10 cellular contexts compared by ENCODE assay signal in genomic region chr13:39273953-39274352, GRCh38.
DNase-seq lines count a peak whose midpoint lies in the region; ATAC-seq, FAIRE-seq and TF ChIP-seq lines count a peak whose summit lies in the region.
"Had no signal": no experiment of that assay in that cellular context is flagged by ENCODE, and none has a peak within 500 bp of the region (broad histone marks: within the 10 kb centered on the region; RNA-seq: fewer than 3 reads in every experiment).

No MANE protein-coding gene starts in this region.

- peak; percentile 69 for TF ChIP-seq RAD21 in Ishikawa (IDR thresholded peaks at IDR 0.05; ENCODE audit: low read depth)
- TF ChIP-seq RAD21 in HepG2 (CRISPR knock-in tag; IDR thresholded peaks at IDR 0.05) = no peak

- no peaks in the 10 kb centered on the region for H4K20me1 ChIP-seq in HepG2 (ENCODE audit: insufficient read depth, low read length)

- H3K9me3 Mint-ChIP-seq in CD8-positive, alpha-beta T cell = no peaks in the 10 kb centered on the region
- H3K9me3 Mint-ChIP-seq: T-cell had no signal

- no TSS peak for BruUV-seq in HepG2 (replicated peaks; lab: Mats Ljungman, UMichigan)

- H3K4me1 ChIP-seq in HepG2 (ENCODE audit: insufficient read depth, low read length) (no peaks in the 10 kb centered on the region), tibial artery (peaks cover 0 to 4% (median 0%) of the 10 kb centered on the region in 4 donors)
- H3K4me1 ChIP-seq in CD8-positive, alpha-beta T cell (ENCODE audit: insufficient read depth, low read length) = no peaks in the 10 kb centered on the region

- no peaks in the 10 kb centered on the region for H3K36me3 Mint-ChIP-seq in CD8-positive, alpha-beta T cell
- H3K36me3 Mint-ChIP-seq: T-cell had no signal

- POLR2A ChIA-PET in HepG2 (lab: Yijun Ruan, JAX) = no interaction called here
- POLR2A ChIA-PET in CD8-positive, alpha-beta T cell (lab: Charles Lee) = no interaction called here

- H3K27me3 Mint-ChIP-seq in CD8-positive, alpha-beta T cell (ENCODE audit: low read depth) = peaks cover 5% of the 10 kb centered on the region

- H3K4me2 ChIP-seq in HepG2 (ENCODE audit: low read depth, low read length) = no peak overlapping the region

- no peak overlapping the region for H2AFZ ChIP-seq in HepG2 (ENCODE audit: low read length)

- CTCF ChIA-PET in HepG2 (lab: Yijun Ruan, JAX; ENCODE audit: low intra/inter-chr PET ratio, low total read pairs) = interaction anchor here (0.7 kb wide), 1 partner anchor 338 kb away, joined by 3 read pairs; no protein-coding TSS in a partner anchor
- CTCF ChIA-PET in CD8-positive, alpha-beta T cell (lab: Charles Lee) = interaction anchor here (0.8 kb wide), 1 partner anchor 338 kb away, joined by 3 read pairs; no protein-coding TSS in a partner anchor

- H3K27me3 ChIP-seq in HepG2 (ENCODE audit: control insufficient read depth in 1 of 2, insufficient read depth in 2 of 2, low read length in 2 of 2) (no peaks in the 10 kb centered on the region), tibial artery (no peaks in the 10 kb centered on the region)
- no peaks in the 10 kb centered on the region for H3K27me3 ChIP-seq in CD8-positive, alpha-beta T cell (ENCODE audit: insufficient read depth, low read length)

- in situ Hi-C loops in astrocyte of the spinal cord (cut with HindIII; ENCODE audit: low sequenced_read_pairs) = no loop called here
- in situ Hi-C loops in HepG2 (cut with HindIII; ENCODE audit: extremely low pct_ligation_motif_present, low pct_unique_long_range_greater_than_20kb) = loop anchor here (25.0 kb wide), 1 partner anchor 338 kb away; the partner anchor contains the start of gene LHFPL6

- TF ChIP-seq POLR2A in HepG2 (IDR thresholded peaks at IDR 0.05; ENCODE audit: insufficient read depth in 1 of 2, low read depth in 2 of 2, low read length in 2 of 2) = no peak

- H3K79me2 ChIP-seq in HepG2 (ENCODE audit: insufficient read depth, low read length) = no peaks in the 10 kb centered on the region

- H3K4me3 ChIP-seq in astrocyte of the spinal cord (ENCODE audit: low read depth, low read length) (no peak overlapping the region), HepG2 (replicated peaks in 1 of 3; ENCODE audit: insufficient read depth in 1 of 3, low read depth in 2 of 3, low read length in 3 of 3) (no peak overlapping the region), tibial artery (no peak overlapping the region)
- H3K4me3 ChIP-seq in CD8-positive, alpha-beta T cell (ENCODE audit: low read depth, low read length) = no peak overlapping the region

- no peak for TF ChIP-seq EP300 in Ishikawa (IDR thresholded peaks at IDR 0.05; ENCODE audit: borderline replicate concordance)
- TF ChIP-seq EP300 in HepG2 (IDR thresholded peaks at IDR 0.05; ENCODE audit: low read depth in 2 of 2, low read length in 2 of 2) = no peak
- no peak for TF ChIP-seq EP300 in HepG2 (CRISPR knock-in tag; IDR thresholded peaks at IDR 0.05; ENCODE audit: borderline replicate concordance)

- intact Hi-C loops in HepG2 (cut with micrococcal nuclease; ENCODE audit: unreplicated experiment) = loop anchor here (2.0 kb wide), 1 partner anchor 343 kb away; no protein-coding TSS in a partner anchor
- intact Hi-C loops in CD8-positive, alpha-beta T cell (cut with DNase I, micrococcal nuclease) = loop anchor here in 1 of 2 experiments (5.0 kb wide), 1 partner anchor 338 kb away; no protein-coding TSS in a partner anchor
- intact Hi-C loops in tibial artery (cut with DNase I; ENCODE audit: low total_unique reads) = no loop called here

- TF ChIP-seq CTCF in astrocyte of the spinal cord (IDR thresholded peaks at IDR 0.05; ENCODE audit: low read depth, low read length) = peak; percentile 29
- TF ChIP-seq CTCF in HepG2 (CRISPR knock-in tag; IDR thresholded peaks at IDR 0.05) = no peak
- TF ChIP-seq CTCF in CD8-positive, alpha-beta T cell (IDR thresholded peaks at IDR 0.05) = no peak
- TF ChIP-seq CTCF in tibial artery (IDR thresholded peaks at IDR 0.05) = no peak

- ATAC-seq in HepG2 = no peak
- no peak for ATAC-seq in CD8-positive, alpha-beta T cell
- ATAC-seq: T-cell had no signal

- no peak overlapping the region for H3K9ac ChIP-seq in HepG2 (ENCODE audit: insufficient read depth, low read depth, low read length)

- H3K9me3 ChIP-seq in HepG2 (ENCODE audit: low read length) (no peaks in the 10 kb centered on the region), tibial artery (no peaks in the 10 kb centered on the region)
- H3K9me3 ChIP-seq in CD8-positive, alpha-beta T cell (ENCODE audit: low read length) = no peaks in the 10 kb centered on the region

- DNase-seq in DMS53 treated with DMSO at 0.1 percent for 48 hours (lab: John Stamatoyannopoulos, UW; ENCODE audit: unreplicated experiment) (peak; percentile 41), astrocyte of the spinal cord (ENCODE audit: low read depth, low spot score) (peak; percentile 13), HepG2 (ENCODE audit: low spot score) (no peak), Ammon's horn (ENCODE audit: low spot score) (no peak), tibial artery (no peak), HCEC 1CT (no peak)
- no peak for DNase-seq in CD8-positive, alpha-beta T cell
- DNase-seq: T-cell had no signal

- H3K36me3 ChIP-seq in HepG2 (replicated peaks in 1 of 2; ENCODE audit: control insufficient read depth in 1 of 2, insufficient read depth in 2 of 2, low read length in 2 of 2) (no peaks in the 10 kb centered on the region), tibial artery (no peaks in the 10 kb centered on the region)
- H3K36me3 ChIP-seq in CD8-positive, alpha-beta T cell (ENCODE audit: insufficient read depth, low read length) = no peaks in the 10 kb centered on the region

- FAIRE-seq in HepG2 (lab: Jason Lieb, UNC) = no peak
- FAIRE-seq: astrocyte had no signal

- H3K27ac Mint-ChIP-seq in CD8-positive, alpha-beta T cell = no peak overlapping the region
- H3K27ac Mint-ChIP-seq: T-cell had no signal

- no peaks in the 10 kb centered on the region for H3K4me1 Mint-ChIP-seq in CD8-positive, alpha-beta T cell (ENCODE audit: low read depth)
- H3K4me1 Mint-ChIP-seq: T-cell had no signal

- 1% methylated on average over 4 of the region's 4 CpGs for WGBS in HepG2 (ENCODE audit: low lambda C conversion rate)

- no peak overlapping the region for H3K4me3 Mint-ChIP-seq in CD8-positive, alpha-beta T cell
- H3K4me3 Mint-ChIP-seq: T-cell had no signal

- no peak overlapping the region for H3K27ac ChIP-seq in HepG2 (ENCODE audit: extremely low read length, insufficient read depth, low read length)
- H3K27ac ChIP-seq in CD8-positive, alpha-beta T cell (ENCODE audit: low read depth, low read length) = no peak overlapping the region
- no peak overlapping the region for H3K27ac ChIP-seq in tibial artery

TF ChIP-seq in Ishikawa, 13 proteins besides CTCF, POLR2A, EP300 and RAD21 (continues in another document):
- TF ChIP-seq, protein P1, sequence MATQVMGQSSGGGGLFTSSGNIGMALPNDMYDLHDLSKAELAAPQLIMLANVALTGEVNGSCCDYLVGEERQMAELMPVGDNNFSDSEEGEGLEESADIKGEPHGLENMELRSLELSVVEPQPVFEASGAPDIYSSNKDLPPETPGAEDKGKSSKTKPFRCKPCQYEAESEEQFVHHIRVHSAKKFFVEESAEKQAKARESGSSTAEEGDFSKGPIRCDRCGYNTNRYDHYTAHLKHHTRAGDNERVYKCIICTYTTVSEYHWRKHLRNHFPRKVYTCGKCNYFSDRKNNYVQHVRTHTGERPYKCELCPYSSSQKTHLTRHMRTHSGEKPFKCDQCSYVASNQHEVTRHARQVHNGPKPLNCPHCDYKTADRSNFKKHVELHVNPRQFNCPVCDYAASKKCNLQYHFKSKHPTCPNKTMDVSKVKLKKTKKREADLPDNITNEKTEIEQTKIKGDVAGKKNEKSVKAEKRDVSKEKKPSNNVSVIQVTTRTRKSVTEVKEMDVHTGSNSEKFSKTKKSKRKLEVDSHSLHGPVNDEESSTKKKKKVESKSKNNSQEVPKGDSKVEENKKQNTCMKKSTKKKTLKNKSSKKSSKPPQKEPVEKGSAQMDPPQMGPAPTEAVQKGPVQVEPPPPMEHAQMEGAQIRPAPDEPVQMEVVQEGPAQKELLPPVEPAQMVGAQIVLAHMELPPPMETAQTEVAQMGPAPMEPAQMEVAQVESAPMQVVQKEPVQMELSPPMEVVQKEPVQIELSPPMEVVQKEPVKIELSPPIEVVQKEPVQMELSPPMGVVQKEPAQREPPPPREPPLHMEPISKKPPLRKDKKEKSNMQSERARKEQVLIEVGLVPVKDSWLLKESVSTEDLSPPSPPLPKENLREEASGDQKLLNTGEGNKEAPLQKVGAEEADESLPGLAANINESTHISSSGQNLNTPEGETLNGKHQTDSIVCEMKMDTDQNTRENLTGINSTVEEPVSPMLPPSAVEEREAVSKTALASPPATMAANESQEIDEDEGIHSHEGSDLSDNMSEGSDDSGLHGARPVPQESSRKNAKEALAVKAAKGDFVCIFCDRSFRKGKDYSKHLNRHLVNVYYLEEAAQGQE (IDR thresholded peaks at IDR 0.05; ENCODE audit: low read depth) = no peak

TF ChIP-seq in HepG2, 621 proteins besides CTCF, POLR2A, EP300 and RAD21:
- peak; percentile 40; the same call in 1 of the 2 replicates for TF ChIP-seq STAG1 (CRISPR knock-in tag; IDR thresholded peaks at IDR 0.05)
- TF ChIP-seq RXRB (CRISPR knock-in tag; IDR thresholded peaks at IDR 0.05; ENCODE audit: borderline replicate concordance) = no peak
- TF ChIP-seq ZBTB34 (CRISPR knock-in tag; IDR thresholded peaks at IDR 0.05) = no peak
- TF ChIP-seq BCL6 (CRISPR knock-in tag; IDR thresholded peaks at IDR 0.05) = no peak
- TF ChIP-seq SNAPC5 (CRISPR knock-in tag; IDR thresholded peaks at IDR 0.05; ENCODE audit: borderline replicate concordance) = no peak
- no peak for TF ChIP-seq CHD2 (IDR thresholded peaks at IDR 0.05; ENCODE audit: low read depth, low read length)

Comparison
In these comparisons a context has a peak if more than half of its experiments do, and no peak if none do; other contexts are left out.
1. DNase-seq: peak in DMS53 treated with DMSO at 0.1 percent for 48 hours (single experiment) and astrocyte of the spinal cord (single experiment); none in HepG2 (single experiment), CD8-positive, alpha-beta T cell (0 of 7), Ammon's horn (single experiment), tibial artery (0 of 2) and HCEC 1CT (single experiment).